Comparison of ENCODE assay signal across 1 cellular context in the genomic region with DNA sequence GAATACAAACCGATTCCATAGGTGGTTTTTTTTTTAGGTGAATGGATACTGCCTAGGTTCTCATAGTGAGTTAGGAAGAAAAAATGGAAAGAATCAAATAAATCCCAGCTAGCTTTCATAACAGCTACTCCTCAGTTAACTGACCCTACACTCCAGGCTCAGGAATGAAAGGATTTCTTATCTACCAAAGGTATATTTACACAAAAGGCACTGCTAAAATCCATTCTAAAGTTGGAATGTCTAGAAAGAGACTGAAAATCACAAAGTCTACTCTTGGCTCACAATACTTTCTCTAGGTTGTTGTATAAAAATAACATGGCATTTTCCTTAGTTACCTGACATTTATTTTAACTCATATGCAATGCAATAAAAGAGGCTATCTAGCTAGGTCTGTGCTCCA.
TF ChIP-seq lines count a peak whose summit lies in the region.

No MANE protein-coding gene starts in this region.

TF ChIP-seq in HepG2, 621 proteins besides CTCF, POLR2A, EP300 and RAD21 (continued from another document):
- TF ChIP-seq, protein P1, sequence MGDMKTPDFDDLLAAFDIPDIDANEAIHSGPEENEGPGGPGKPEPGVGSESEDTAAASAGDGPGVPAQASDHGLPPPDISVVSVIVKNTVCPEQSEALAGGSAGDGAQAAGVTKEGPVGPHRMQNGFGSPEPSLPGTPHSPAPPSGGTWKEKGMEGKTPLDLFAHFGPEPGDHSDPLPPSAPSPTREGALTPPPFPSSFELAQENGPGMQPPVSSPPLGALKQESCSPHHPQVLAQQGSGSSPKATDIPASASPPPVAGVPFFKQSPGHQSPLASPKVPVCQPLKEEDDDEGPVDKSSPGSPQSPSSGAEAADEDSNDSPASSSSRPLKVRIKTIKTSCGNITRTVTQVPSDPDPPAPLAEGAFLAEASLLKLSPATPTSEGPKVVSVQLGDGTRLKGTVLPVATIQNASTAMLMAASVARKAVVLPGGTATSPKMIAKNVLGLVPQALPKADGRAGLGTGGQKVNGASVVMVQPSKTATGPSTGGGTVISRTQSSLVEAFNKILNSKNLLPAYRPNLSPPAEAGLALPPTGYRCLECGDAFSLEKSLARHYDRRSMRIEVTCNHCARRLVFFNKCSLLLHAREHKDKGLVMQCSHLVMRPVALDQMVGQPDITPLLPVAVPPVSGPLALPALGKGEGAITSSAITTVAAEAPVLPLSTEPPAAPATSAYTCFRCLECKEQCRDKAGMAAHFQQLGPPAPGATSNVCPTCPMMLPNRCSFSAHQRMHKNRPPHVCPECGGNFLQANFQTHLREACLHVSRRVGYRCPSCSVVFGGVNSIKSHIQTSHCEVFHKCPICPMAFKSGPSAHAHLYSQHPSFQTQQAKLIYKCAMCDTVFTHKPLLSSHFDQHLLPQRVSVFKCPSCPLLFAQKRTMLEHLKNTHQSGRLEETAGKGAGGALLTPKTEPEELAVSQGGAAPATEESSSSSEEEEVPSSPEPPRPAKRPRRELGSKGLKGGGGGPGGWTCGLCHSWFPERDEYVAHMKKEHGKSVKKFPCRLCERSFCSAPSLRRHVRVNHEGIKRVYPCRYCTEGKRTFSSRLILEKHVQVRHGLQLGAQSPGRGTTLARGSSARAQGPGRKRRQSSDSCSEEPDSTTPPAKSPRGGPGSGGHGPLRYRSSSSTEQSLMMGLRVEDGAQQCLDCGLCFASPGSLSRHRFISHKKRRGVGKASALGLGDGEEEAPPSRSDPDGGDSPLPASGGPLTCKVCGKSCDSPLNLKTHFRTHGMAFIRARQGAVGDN (CRISPR knock-in tag; IDR thresholded peaks at IDR 0.05) = no peak
- TF ChIP-seq RARG (CRISPR knock-in tag; IDR thresholded peaks at IDR 0.05; ENCODE audit: low read depth) (no peak), NONO (IDR thresholded peaks at IDR 0.05) (no peak), NONO (CRISPR knock-in tag; conservative IDR thresholded peaks at IDR 0.05) (no peak)
- TF ChIP-seq, protein P2, sequence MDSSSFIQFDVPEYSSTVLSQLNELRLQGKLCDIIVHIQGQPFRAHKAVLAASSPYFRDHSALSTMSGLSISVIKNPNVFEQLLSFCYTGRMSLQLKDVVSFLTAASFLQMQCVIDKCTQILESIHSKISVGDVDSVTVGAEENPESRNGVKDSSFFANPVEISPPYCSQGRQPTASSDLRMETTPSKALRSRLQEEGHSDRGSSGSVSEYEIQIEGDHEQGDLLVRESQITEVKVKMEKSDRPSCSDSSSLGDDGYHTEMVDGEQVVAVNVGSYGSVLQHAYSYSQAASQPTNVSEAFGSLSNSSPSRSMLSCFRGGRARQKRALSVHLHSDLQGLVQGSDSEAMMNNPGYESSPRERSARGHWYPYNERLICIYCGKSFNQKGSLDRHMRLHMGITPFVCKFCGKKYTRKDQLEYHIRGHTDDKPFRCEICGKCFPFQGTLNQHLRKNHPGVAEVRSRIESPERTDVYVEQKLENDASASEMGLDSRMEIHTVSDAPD (CRISPR knock-in tag; IDR thresholded peaks at IDR 0.05) = no peak
TF ChIP-seq in HepG2: peak in this region for 1.
